In genomic region chr11:115411114-115411513, GRCh38 we compare ENCODE assay signal across 24 cellular contexts.
"Had no signal": no experiment of that assay in that cellular context is flagged by ENCODE, and none has a peak within 500 bp of the region (broad histone marks: within the 10 kb centered on the region; RNA-seq: fewer than 3 reads in every experiment).

No MANE protein-coding gene starts in this region.

- H3K36me3 ChIP-seq: lower lobe of right lung, ovary, sigmoid colon, tibial artery, upper lobe of left lung had no signal

- H3K27ac Mint-ChIP-seq: immature natural killer cell; naive thymus-derived CD8-positive, alpha-beta T cell; stimulated activated effector memory CD8-positive, alpha-beta T cell treated with anti-CD3 and anti-CD28 coated beads, Interleukin-12 subunit alpha, Interleukin-12 subunit beta, amount 100 ng/mL, for 72 hours had no signal

- H3K27ac ChIP-seq: coronary artery, lower lobe of right lung, ovary, psoas muscle, sigmoid colon, testis, tibial artery, upper lobe of left lung had no signal

- H3K9me3 Mint-ChIP-seq: nephron progenitor cell; stimulated activated effector memory CD8-positive, alpha-beta T cell treated with anti-CD3 and anti-CD28 coated beads, Interleukin-12 subunit alpha, Interleukin-12 subunit beta, amount 100 ng/mL, for 72 hours had no signal

- H3K9me3 ChIP-seq: lower lobe of right lung, ovary, psoas muscle, sigmoid colon, testis, tibial artery, upper lobe of left lung had no signal

- H3K4me3 Mint-ChIP-seq: immature natural killer cell; naive thymus-derived CD8-positive, alpha-beta T cell; stimulated activated effector memory CD8-positive, alpha-beta T cell treated with anti-CD3 and anti-CD28 coated beads, Interleukin-12 subunit alpha, Interleukin-12 subunit beta, amount 100 ng/mL, for 72 hours had no signal

- H3K4me3 ChIP-seq: coronary artery, lower lobe of right lung, ovary, psoas muscle, sigmoid colon, testis, tibial artery, upper lobe of left lung had no signal

- H3K27me3 ChIP-seq: ovary, sigmoid colon, testis, tibial artery, upper lobe of left lung had no signal

- H3K4me1 Mint-ChIP-seq: immature natural killer cell; naive thymus-derived CD8-positive, alpha-beta T cell; stimulated activated effector memory CD8-positive, alpha-beta T cell treated with anti-CD3 and anti-CD28 coated beads, Interleukin-12 subunit alpha, Interleukin-12 subunit beta, amount 100 ng/mL, for 72 hours had no signal

- DNase-seq: dermis blood vessel endothelial cell; effector memory CD4-positive, alpha-beta T cell; erythroblast; hypothalamus; immature natural killer cell; left ventricle myocardium superior; lower lobe of right lung; naive thymus-derived CD8-positive, alpha-beta T cell; nephron progenitor cell; occipital lobe; ovary; posterior cingulate gyrus; psoas muscle; right cardiac atrium; sigmoid colon; stimulated activated CD4-positive, alpha-beta T cell treated with anti-CD3 and anti-CD28 coated beads, Interleukin-2, amount 100 ng/mL, for 24 hours; stimulated activated CD4-positive, alpha-beta T cell treated with anti-CD3 and anti-CD28 coated beads, Interleukin-4, amount 100 ng/mL, for 24 hours; stimulated activated naive CD8-positive, alpha-beta T cell treated with anti-CD3 and anti-CD28 coated beads, Interleukin-15, Interleukin-2, amounts not matched to agents 100 U/mL and 50 U/mL, for 24 hours; substantia nigra; testis; tibial artery; upper lobe of left lung had no signal

- H3K36me3 Mint-ChIP-seq: immature natural killer cell; stimulated activated effector memory CD8-positive, alpha-beta T cell treated with anti-CD3 and anti-CD28 coated beads, Interleukin-12 subunit alpha, Interleukin-12 subunit beta, amount 100 ng/mL, for 72 hours had no signal
